In the genomic region with DNA sequence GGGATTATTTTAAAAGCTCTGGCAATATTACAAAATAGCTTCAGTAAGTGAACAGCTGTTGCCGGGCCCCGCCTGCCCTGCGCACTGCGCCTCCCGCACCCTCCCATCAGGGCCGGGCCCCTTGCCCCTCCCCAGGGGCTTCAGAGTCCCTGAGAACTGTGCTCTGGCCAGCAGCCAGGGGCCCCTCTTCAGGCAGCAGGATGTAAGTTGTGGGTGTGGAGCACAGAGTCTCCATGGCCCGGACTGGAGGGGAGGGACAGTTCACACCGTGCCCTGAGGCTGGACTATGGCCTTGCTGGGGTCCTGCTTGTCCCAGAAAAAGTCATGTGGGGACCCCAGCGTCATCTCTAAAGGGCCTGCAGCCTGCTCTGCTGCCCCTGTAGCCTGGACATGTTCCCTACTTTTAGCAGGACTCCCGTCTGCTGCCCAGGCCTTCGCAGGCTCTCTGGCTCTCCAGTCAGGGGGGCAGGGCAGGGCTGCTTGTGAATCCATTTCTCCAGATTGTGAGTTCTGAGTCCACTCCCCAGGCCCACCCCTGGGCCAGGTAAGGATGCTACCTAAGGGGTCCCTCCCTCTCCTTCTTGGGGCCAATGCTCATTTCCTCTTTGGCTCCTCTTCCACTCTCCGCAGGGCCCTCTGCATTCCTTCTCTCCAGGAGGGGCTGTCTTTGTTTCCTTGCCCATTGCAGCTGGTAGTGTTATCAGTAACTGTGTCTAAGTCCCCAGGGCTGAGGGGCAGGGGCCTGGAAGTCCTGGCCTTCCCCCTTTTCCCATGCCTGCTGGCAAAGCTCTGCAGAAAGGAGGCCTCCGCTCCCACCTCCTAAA, we compare ENCODE assay signal across 8 cellular contexts. TPM values are rescaled to one million over a fixed set of nuclear protein-coding genes. Genes with fewer than 3 reads are reported as not detected.
A peak's percentile ranks its signal among the peaks of the same experiment; 100 is the strongest.
DNase-seq lines count a peak whose midpoint lies in the region; ATAC-seq and TF ChIP-seq lines count a peak whose summit lies in the region.

No MANE protein-coding gene starts in this region.

- CTCF ChIA-PET in WTC11 (lab: Charles Lee), result interaction anchor here (0.5 to 5.4 kb wide), 13 partner anchors 13 to 195 kb away, joined by 3 to 42 read pairs (median 3); a partner anchor contains a TSS

- ATAC-seq in WTC11 (peak; percentile 69), HG02759 (IDR thresholded peaks at IDR 0.05; ENCODE audit: unreplicated experiment) (no peak), HG02763 (IDR thresholded peaks at IDR 0.05; ENCODE audit: unreplicated experiment) (no peak), HG02798 (IDR thresholded peaks at IDR 0.05; ENCODE audit: poor library complexity, unreplicated experiment) (no peak)
- ATAC-seq in stimulated activated effector memory CD8-positive, alpha-beta T cell treated with anti-CD3 and anti-CD28 coated beads, Interleukin-12 subunit alpha, Interleukin-12 subunit beta, amount 100 ng/mL, for 72 hours, result no peak

- DNase-seq in HuH-7 (ENCODE audit: low spot score), result peak; percentile 29
- peak; percentile 70 for DNase-seq in WTC11 (ENCODE audit: low spot score)
- DNase-seq in immature natural killer cell, result no peak
- no peak for DNase-seq in stimulated activated effector memory CD8-positive, alpha-beta T cell treated with anti-CD3 and anti-CD28 coated beads, Interleukin-12 subunit alpha, Interleukin-12 subunit beta, amount 100 ng/mL, for 72 hours (ENCODE audit: low spot score in 2 of 2)
- no peak for DNase-seq in activated T-cell treated with anti-CD3 and anti-CD28 coated beads, Interleukin-2, amount 50 U/mL, for 1 hour

- H3K36me3 Mint-ChIP-seq in WTC11 (no peaks in the 10 kb centered on the region), immature natural killer cell (no peaks in the 10 kb centered on the region)
- no peaks in the 10 kb centered on the region for H3K36me3 Mint-ChIP-seq in stimulated activated effector memory CD8-positive, alpha-beta T cell treated with anti-CD3 and anti-CD28 coated beads, Interleukin-12 subunit alpha, Interleukin-12 subunit beta, amount 100 ng/mL, for 72 hours

- H3K4me1 Mint-ChIP-seq in WTC11, result peaks cover 61% of the 10 kb centered on the region
- H3K4me1 Mint-ChIP-seq in immature natural killer cell, result peaks cover 9 to 25% of the 10 kb centered on the region in 2 donors
- H3K4me1 Mint-ChIP-seq in stimulated activated effector memory CD8-positive, alpha-beta T cell treated with anti-CD3 and anti-CD28 coated beads, Interleukin-12 subunit alpha, Interleukin-12 subunit beta, amount 100 ng/mL, for 72 hours, result peaks cover 17% of the 10 kb centered on the region

- H3K9me3 Mint-ChIP-seq in WTC11, result no peaks in the 10 kb centered on the region
- H3K9me3 Mint-ChIP-seq in immature natural killer cell, result no peaks in the 10 kb centered on the region
- H3K9me3 Mint-ChIP-seq in stimulated activated effector memory CD8-positive, alpha-beta T cell treated with anti-CD3 and anti-CD28 coated beads, Interleukin-12 subunit alpha, Interleukin-12 subunit beta, amount 100 ng/mL, for 72 hours, result no peaks in the 10 kb centered on the region

- TF ChIP-seq CTCF in WTC11 (IDR thresholded peaks at IDR 0.05), result no peak

- POLR2A ChIA-PET in WTC11 (lab: Charles Lee), result interaction anchor here (0.7 kb wide), 1 partner anchor 9 kb away, joined by 3 read pairs; no protein-coding TSS in a partner anchor

- H3K4me3 Mint-ChIP-seq in WTC11 (peak overlapping the region; percentile 33), immature natural killer cell (peak overlapping the region in 4 of 5 donors; percentile 0 to 46 (median 28))
- H3K4me3 Mint-ChIP-seq in stimulated activated effector memory CD8-positive, alpha-beta T cell treated with anti-CD3 and anti-CD28 coated beads, Interleukin-12 subunit alpha, Interleukin-12 subunit beta, amount 100 ng/mL, for 72 hours, result no peak overlapping the region

- H3K27ac Mint-ChIP-seq in WTC11 (peak overlapping the region; percentile 87; the same call in 1 of the 2 replicates), immature natural killer cell (peak overlapping the region in 2 of 6 donors; percentile 30 to 34)
- H3K27ac Mint-ChIP-seq in stimulated activated effector memory CD8-positive, alpha-beta T cell treated with anti-CD3 and anti-CD28 coated beads, Interleukin-12 subunit alpha, Interleukin-12 subunit beta, amount 100 ng/mL, for 72 hours, result peak overlapping the region; percentile 54

- H3K27me3 Mint-ChIP-seq in WTC11 (ENCODE audit: low read depth), result peaks cover 9% of the 10 kb centered on the region
- peaks cover 0 to 6% (median 1%) of the 10 kb centered on the region in 3 donors for H3K27me3 Mint-ChIP-seq in immature natural killer cell (ENCODE audit: low read depth in 3 of 3)

TF ChIP-seq in WTC11, 78 proteins besides CTCF, POLR2A, EP300 and RAD21 (continues in another document):
- TF ChIP-seq EMX1 (CRISPR knock-in tag; IDR thresholded peaks at IDR 0.05) (no peak), ZBTB21 (CRISPR knock-in tag; IDR thresholded peaks at IDR 0.05; ENCODE audit: borderline replicate concordance) (no peak), KAT7 (CRISPR knock-in tag; IDR thresholded peaks at IDR 0.05; ENCODE audit: borderline replicate concordance) (no peak), GABPB1 (CRISPR knock-in tag; IDR thresholded peaks at IDR 0.05) (no peak), CBFB (CRISPR knock-in tag; IDR thresholded peaks at IDR 0.05; ENCODE audit: low read depth) (no peak), GRHL2 (CRISPR knock-in tag; IDR thresholded peaks at IDR 0.05; ENCODE audit: insufficient replicate concordance, severe bottlenecking) (no peak), ETV6 (CRISPR knock-in tag; IDR thresholded peaks at IDR 0.05) (no peak), ZNF423 (CRISPR knock-in tag; IDR thresholded peaks at IDR 0.05) (peak; percentile 72), TCF7 (CRISPR knock-in tag; IDR thresholded peaks at IDR 0.05; ENCODE audit: low read depth) (no peak), MYBL2 (CRISPR knock-in tag; IDR thresholded peaks at IDR 0.05) (no peak), NFATC4 (CRISPR knock-in tag; IDR thresholded peaks at IDR 0.05) (no peak), ZNF232 (CRISPR knock-in tag; IDR thresholded peaks at IDR 0.05) (no peak), NFE2L1 (CRISPR knock-in tag; IDR thresholded peaks at IDR 0.05) (no peak)
- TF ChIP-seq, protein P1, sequence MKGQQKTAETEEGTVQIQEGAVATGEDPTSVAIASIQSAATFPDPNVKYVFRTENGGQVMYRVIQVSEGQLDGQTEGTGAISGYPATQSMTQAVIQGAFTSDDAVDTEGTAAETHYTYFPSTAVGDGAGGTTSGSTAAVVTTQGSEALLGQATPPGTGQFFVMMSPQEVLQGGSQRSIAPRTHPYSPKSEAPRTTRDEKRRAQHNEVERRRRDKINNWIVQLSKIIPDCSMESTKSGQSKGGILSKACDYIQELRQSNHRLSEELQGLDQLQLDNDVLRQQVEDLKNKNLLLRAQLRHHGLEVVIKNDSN (CRISPR knock-in tag; IDR thresholded peaks at IDR 0.05), result no peak
- TF ChIP-seq, protein P2, sequence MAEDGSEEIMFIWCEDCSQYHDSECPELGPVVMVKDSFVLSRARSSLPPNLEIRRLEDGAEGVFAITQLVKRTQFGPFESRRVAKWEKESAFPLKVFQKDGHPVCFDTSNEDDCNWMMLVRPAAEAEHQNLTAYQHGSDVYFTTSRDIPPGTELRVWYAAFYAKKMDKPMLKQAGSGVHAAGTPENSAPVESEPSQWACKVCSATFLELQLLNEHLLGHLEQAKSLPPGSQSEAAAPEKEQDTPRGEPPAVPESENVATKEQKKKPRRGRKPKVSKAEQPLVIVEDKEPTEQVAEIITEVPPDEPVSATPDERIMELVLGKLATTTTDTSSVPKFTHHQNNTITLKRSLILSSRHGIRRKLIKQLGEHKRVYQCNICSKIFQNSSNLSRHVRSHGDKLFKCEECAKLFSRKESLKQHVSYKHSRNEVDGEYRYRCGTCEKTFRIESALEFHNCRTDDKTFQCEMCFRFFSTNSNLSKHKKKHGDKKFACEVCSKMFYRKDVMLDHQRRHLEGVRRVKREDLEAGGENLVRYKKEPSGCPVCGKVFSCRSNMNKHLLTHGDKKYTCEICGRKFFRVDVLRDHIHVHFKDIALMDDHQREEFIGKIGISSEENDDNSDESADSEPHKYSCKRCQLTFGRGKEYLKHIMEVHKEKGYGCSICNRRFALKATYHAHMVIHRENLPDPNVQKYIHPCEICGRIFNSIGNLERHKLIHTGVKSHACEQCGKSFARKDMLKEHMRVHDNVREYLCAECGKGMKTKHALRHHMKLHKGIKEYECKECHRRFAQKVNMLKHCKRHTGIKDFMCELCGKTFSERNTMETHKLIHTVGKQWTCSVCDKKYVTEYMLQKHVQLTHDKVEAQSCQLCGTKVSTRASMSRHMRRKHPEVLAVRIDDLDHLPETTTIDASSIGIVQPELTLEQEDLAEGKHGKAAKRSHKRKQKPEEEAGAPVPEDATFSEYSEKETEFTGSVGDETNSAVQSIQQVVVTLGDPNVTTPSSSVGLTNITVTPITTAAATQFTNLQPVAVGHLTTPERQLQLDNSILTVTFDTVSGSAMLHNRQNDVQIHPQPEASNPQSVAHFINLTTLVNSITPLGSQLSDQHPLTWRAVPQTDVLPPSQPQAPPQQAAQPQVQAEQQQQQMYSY (CRISPR knock-in tag; IDR thresholded peaks at IDR 0.05), result peak; percentile 97
- TF ChIP-seq, protein P3, sequence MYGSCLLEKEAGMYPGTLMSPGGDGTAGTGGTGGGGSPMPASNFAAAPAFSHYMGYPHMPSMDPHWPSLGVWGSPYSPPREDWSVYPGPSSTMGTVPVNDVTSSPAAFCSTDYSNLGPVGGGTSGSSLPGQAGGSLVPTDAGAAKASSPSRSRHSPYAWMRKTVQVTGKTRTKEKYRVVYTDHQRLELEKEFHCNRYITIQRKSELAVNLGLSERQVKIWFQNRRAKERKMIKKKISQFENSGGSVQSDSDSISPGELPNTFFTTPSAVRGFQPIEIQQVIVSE (CRISPR knock-in tag; IDR thresholded peaks at IDR 0.05; ENCODE audit: borderline replicate concordance), result no peak
- TF ChIP-seq, protein P4, sequence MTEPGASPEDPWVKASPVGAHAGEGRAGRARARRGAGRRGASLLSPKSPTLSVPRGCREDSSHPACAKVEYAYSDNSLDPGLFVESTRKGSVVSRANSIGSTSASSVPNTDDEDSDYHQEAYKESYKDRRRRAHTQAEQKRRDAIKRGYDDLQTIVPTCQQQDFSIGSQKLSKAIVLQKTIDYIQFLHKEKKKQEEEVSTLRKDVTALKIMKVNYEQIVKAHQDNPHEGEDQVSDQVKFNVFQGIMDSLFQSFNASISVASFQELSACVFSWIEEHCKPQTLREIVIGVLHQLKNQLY (CRISPR knock-in tag; IDR thresholded peaks at IDR 0.05), result no peak

RNA-seq across cellular contexts. Expression of a gene that starts 12.8 kb away (rescaled TPM):
- total RNA-seq in WTC11 (2021), result 22.0 to 23.4 TPM (median 22.3 TPM) in 3 replicates
- 1 to 10 TPM; 1.5 to 6.0 (median 2.3) TPM for polyA plus RNA-seq in immature natural killer cell

RNA-seq across cellular contexts. Expression of a gene that starts 51.3 kb away (rescaled TPM):
- total RNA-seq in WTC11 (2021), result 11.5 to 14.0 TPM (median 12.1 TPM) in 3 replicates
- polyA plus RNA-seq in immature natural killer cell, result 10 to 100 TPM in 2 of 3 donors, 1 to 10 TPM in 1; 8.8 to 28.8 (median 11.5) TPM

RNA-seq across cellular contexts. Expression of a gene that starts 53.1 kb away (rescaled TPM):
- 15.2 to 20.9 TPM (median 15.8 TPM) in 3 replicates for total RNA-seq in WTC11 (2021)
- polyA plus RNA-seq in immature natural killer cell, result 10 to 100 TPM; 18.3 to 54.9 (median 29.7) TPM

Comparison
In these comparisons a context has a peak if more than half of its experiments do, and no peak if none do; other contexts are left out.
1. DNase-seq: peak in HuH-7 (single experiment) and WTC11 (single experiment); none in immature natural killer cell (0 of 3), stimulated activated effector memory CD8-positive, alpha-beta T cell treated with anti-CD3 and anti-CD28 coated beads, Interleukin-12 subunit alpha, Interleukin-12 subunit beta, amount 100 ng/mL, for 72 hours (0 of 2) and activated T-cell treated with anti-CD3 and anti-CD28 coated beads, Interleukin-2, amount 50 U/mL, for 1 hour (single experiment).